Comparison of ENCODE assay signal across 2 cellular contexts in genomic region chr13:40115456-40115855, GRCh38.
TF ChIP-seq lines count a peak whose summit lies in the region.

No MANE protein-coding gene starts in this region.

TF ChIP-seq in HCT116, 20 proteins besides CTCF, POLR2A, EP300 and RAD21 (continued from another document):
- TF ChIP-seq REST (IDR thresholded peaks at IDR 0.05; ENCODE audit: low read depth) (no peak), YY1 (IDR thresholded peaks at IDR 0.05; ENCODE audit: extremely low read depth, insufficient replicate concordance, low read depth, low read length) (no peak), SIN3A (IDR thresholded peaks at IDR 0.05; ENCODE audit: low read depth) (no peak), ZNF274 (IDR thresholded peaks at IDR 0.05; ENCODE audit: low read depth, low read length) (no peak), SRF (IDR thresholded peaks at IDR 0.05; ENCODE audit: low read depth) (no peak), FOSL1 (IDR thresholded peaks at IDR 0.05; ENCODE audit: low read depth) (no peak), CEBPB (IDR thresholded peaks at IDR 0.05; ENCODE audit: low read depth) (no peak), MAX (IDR thresholded peaks at IDR 0.05) (no peak), ZFX (IDR thresholded peaks at IDR 0.05) (no peak), ELF1 (IDR thresholded peaks at IDR 0.05; ENCODE audit: borderline replicate concordance, low read depth) (no peak), JUND (IDR thresholded peaks at IDR 0.05) (no peak), EZH2phosphoT487 (IDR thresholded peaks at IDR 0.05; ENCODE audit: borderline replicate concordance) (no peak), EGR1 (IDR thresholded peaks at IDR 0.05; ENCODE audit: low read depth) (no peak), TCF7L2 (IDR thresholded peaks at IDR 0.05; ENCODE audit: borderline replicate concordance, extremely low read depth, insufficient read depth, insufficient read length) (no peak)

TF ChIP-seq in SK-N-SH, 30 proteins besides CTCF, POLR2A, EP300 and RAD21 (continued from another document):
- TF ChIP-seq SMC3 (IDR thresholded peaks at IDR 0.05; ENCODE audit: low read depth, low read length) (no peak), ZBTB33 (IDR thresholded peaks at IDR 0.05; ENCODE audit: borderline replicate concordance, low read depth) (no peak), MAX (IDR thresholded peaks at IDR 0.05; ENCODE audit: low read depth) (no peak), FOXM1 (IDR thresholded peaks at IDR 0.05; ENCODE audit: low read depth) (no peak), EZH2phosphoT487 (IDR thresholded peaks at IDR 0.05; ENCODE audit: borderline replicate concordance, low read depth) (no peak), NFIC (IDR thresholded peaks at IDR 0.05; ENCODE audit: borderline replicate concordance) (no peak)
